ENCODE assay signal across 19 cellular contexts in genomic region chr9:4836676-4837075, GRCh38. TPM values are rescaled to one million over a fixed set of nuclear protein-coding genes. Genes with fewer than 3 reads are reported as not detected.
DNase-seq lines count a peak whose midpoint lies in the region; ATAC-seq, FAIRE-seq and TF ChIP-seq lines count a peak whose summit lies in the region.
"Had no signal": no experiment of that assay in that cellular context is flagged by ENCODE, and none has a peak within 500 bp of the region (broad histone marks: within the 10 kb centered on the region; RNA-seq: fewer than 3 reads in every experiment).

No MANE protein-coding gene starts in this region.

- TF ChIP-seq POLR2A in HepG2 (IDR thresholded peaks at IDR 0.05; ENCODE audit: insufficient read depth in 1 of 2, low read depth in 2 of 2, low read length in 2 of 2) (no peak), right lobe of liver (IDR thresholded peaks at IDR 0.05) (no peak)

- no peak for FAIRE-seq in HepG2 (lab: Jason Lieb, UNC)
- FAIRE-seq: urothelium cell line had no signal

- H3K36me3 Mint-ChIP-seq in nephron progenitor cell (ENCODE audit: low read depth): peaks cover 35% of the 10 kb centered on the region
- peaks cover 4 to 88% (median 37%) of the 10 kb centered on the region in 3 donors for H3K36me3 Mint-ChIP-seq in naive thymus-derived CD8-positive, alpha-beta T cell
- H3K36me3 Mint-ChIP-seq in CD4-positive, alpha-beta T cell (ENCODE audit: low read depth): peaks cover 67% of the 10 kb centered on the region

- no peak overlapping the region for H3K4me3 Mint-ChIP-seq in nephron progenitor cell
- H3K4me3 Mint-ChIP-seq in naive thymus-derived CD8-positive, alpha-beta T cell: no peak overlapping the region
- H3K4me3 Mint-ChIP-seq in CD4-positive, alpha-beta T cell: no peak overlapping the region
- H3K4me3 Mint-ChIP-seq: immature natural killer cell, neural crest cell had no signal

- TF ChIP-seq EP300 in HepG2 (IDR thresholded peaks at IDR 0.05; ENCODE audit: low read depth in 2 of 2, low read length in 2 of 2): no peak
- TF ChIP-seq EP300 in HepG2 (CRISPR knock-in tag; IDR thresholded peaks at IDR 0.05; ENCODE audit: borderline replicate concordance): no peak

- H3K27me3 Mint-ChIP-seq in nephron progenitor cell (ENCODE audit: low read depth, poor library complexity): no peaks in the 10 kb centered on the region
- no peaks in the 10 kb centered on the region for H3K27me3 Mint-ChIP-seq in naive thymus-derived CD8-positive, alpha-beta T cell
- no peaks in the 10 kb centered on the region for H3K27me3 Mint-ChIP-seq in CD4-positive, alpha-beta T cell

- H3K79me2 ChIP-seq in HepG2 (ENCODE audit: insufficient read depth, low read length): peaks cover 22% of the 10 kb centered on the region

- H3K27me3 ChIP-seq in HepG2 (ENCODE audit: control insufficient read depth in 1 of 2, insufficient read depth in 2 of 2, low read length in 2 of 2) (no peaks in the 10 kb centered on the region), right lobe of liver (no peaks in the 10 kb centered on the region), right cardiac atrium (ENCODE audit: control insufficient read depth, insufficient read depth) (no peaks in the 10 kb centered on the region)
- no peaks in the 10 kb centered on the region for H3K27me3 ChIP-seq in CD4-positive, alpha-beta T cell (ENCODE audit: control insufficient read depth, insufficient read depth, low read length)
- H3K27me3 ChIP-seq: adrenal gland, heart left ventricle had no signal

- H3K27ac ChIP-seq in HepG2 (ENCODE audit: extremely low read length, insufficient read depth, low read length): peak overlapping the region; percentile 75
- H3K27ac ChIP-seq in right lobe of liver: peak overlapping the region in 1 of 3 donors; percentile 95
- H3K27ac ChIP-seq in CD4-positive, alpha-beta T cell (ENCODE audit: low read depth, low read length): no peak overlapping the region
- H3K27ac ChIP-seq in right cardiac atrium (ENCODE audit: low read length): no peak overlapping the region
- H3K27ac ChIP-seq: adrenal gland, heart left ventricle had no signal

- no peak overlapping the region for H3K9ac ChIP-seq in HepG2 (ENCODE audit: insufficient read depth, low read depth, low read length)

- DNase-seq in HepG2 (ENCODE audit: low spot score) (no peak), right lobe of liver (no peak), astrocyte of the hippocampus (ENCODE audit: low read depth, low spot score) (peak; percentile 63), nephron progenitor cell (no peak), RKO (ENCODE audit: low spot score) (no peak), right cardiac atrium (no peak)
- no peak for DNase-seq in naive thymus-derived CD8-positive, alpha-beta T cell
- no peak for DNase-seq in CD4-positive, alpha-beta T cell
- DNase-seq: activated CD4-positive, CD25-positive, alpha-beta regulatory T cell treated with anti-CD3 and anti-CD28 coated beads, Interleukin-2, amount 50 U/mL, for 72 hours; adrenal gland; GDM1; heart left ventricle; immature natural killer cell; left ventricle myocardium superior; NCI-H1417; NCI-H524; stimulated activated CD4-positive, alpha-beta T cell treated with anti-CD3 and anti-CD28 coated beads, Interleukin-4, amount 100 ng/mL, for 4 hours had no signal

- H3K4me3 ChIP-seq in HepG2 (replicated peaks in 1 of 3; ENCODE audit: insufficient read depth in 1 of 3, low read depth in 2 of 3, low read length in 3 of 3) (no peak overlapping the region), right lobe of liver (no peak overlapping the region), right cardiac atrium (ENCODE audit: low read length) (no peak overlapping the region)
- H3K4me3 ChIP-seq: adrenal gland, heart left ventricle had no signal

- in situ Hi-C loops in HepG2 (cut with HindIII; ENCODE audit: extremely low pct_ligation_motif_present, low pct_unique_long_range_greater_than_20kb): no loop called here

- 93% methylated on average over 3 of the region's 3 CpGs for WGBS in HepG2 (ENCODE audit: low lambda C conversion rate)
- 96% methylated on average over 3 of the region's 3 CpGs for WGBS in right lobe of liver (ENCODE audit: insufficient coverage, low coverage, low lambda C conversion rate, missing lambda C conversion rate)
- 98% methylated on average over 3 of the region's 3 CpGs for WGBS in right cardiac atrium

- POLR2A ChIA-PET in HepG2 (lab: Yijun Ruan, JAX): interaction anchor here (1.2 to 4.7 kb wide), 2 partner anchors 15 to 96 kb away, joined by 3 to 30 read pairs; partner anchors contain the start of gene AK3
- POLR2A ChIA-PET in naive thymus-derived CD8-positive, alpha-beta T cell (lab: Charles Lee): no interaction called here
- POLR2A ChIA-PET in CD4-positive, alpha-beta T cell (lab: Charles Lee): no interaction called here

- intact Hi-C loops in HepG2 (cut with micrococcal nuclease; ENCODE audit: unreplicated experiment): no loop called here
- intact Hi-C loops in right lobe of liver (cut with DNase I): no loop called here
- intact Hi-C loops in CD4-positive, alpha-beta T cell (cut with DNase I, micrococcal nuclease): no loop called here
- intact Hi-C loops in right cardiac atrium (cut with DNase I): no loop called here

- CTCF ChIA-PET in HepG2 (lab: Yijun Ruan, JAX; ENCODE audit: low intra/inter-chr PET ratio, low total read pairs): no interaction called here
- CTCF ChIA-PET in CD4-positive, alpha-beta T cell (lab: Charles Lee): no interaction called here

- H3K9me3 Mint-ChIP-seq in nephron progenitor cell: no peaks in the 10 kb centered on the region
- no peaks in the 10 kb centered on the region for H3K9me3 Mint-ChIP-seq in naive thymus-derived CD8-positive, alpha-beta T cell
- no peaks in the 10 kb centered on the region for H3K9me3 Mint-ChIP-seq in CD4-positive, alpha-beta T cell
- H3K9me3 Mint-ChIP-seq: immature natural killer cell, neural crest cell had no signal

- H3K27ac Mint-ChIP-seq in nephron progenitor cell: peak overlapping the region; percentile 78
- peak overlapping the region in 2 of 10 donors; percentile 42 to 76 for H3K27ac Mint-ChIP-seq in naive thymus-derived CD8-positive, alpha-beta T cell
- H3K27ac Mint-ChIP-seq in CD4-positive, alpha-beta T cell: no peak overlapping the region
- H3K27ac Mint-ChIP-seq: immature natural killer cell had no signal

- H4K20me1 ChIP-seq in HepG2 (ENCODE audit: insufficient read depth, low read length): no peaks in the 10 kb centered on the region

- TF ChIP-seq RAD21 in HepG2 (CRISPR knock-in tag; IDR thresholded peaks at IDR 0.05): no peak

- H2AFZ ChIP-seq in HepG2 (ENCODE audit: low read length): no peak overlapping the region

- BruUV-seq in HepG2 (replicated peaks; lab: Mats Ljungman, UMichigan): no TSS peak

- H3K9me3 ChIP-seq in HepG2 (ENCODE audit: low read length) (no peaks in the 10 kb centered on the region), right lobe of liver (no peaks in the 10 kb centered on the region), right cardiac atrium (ENCODE audit: control insufficient read depth, low read length) (no peaks in the 10 kb centered on the region)
- no peaks in the 10 kb centered on the region for H3K9me3 ChIP-seq in CD4-positive, alpha-beta T cell (ENCODE audit: control insufficient read depth, low read length)
- H3K9me3 ChIP-seq: adrenal gland, heart left ventricle had no signal

- H3K4me1 ChIP-seq in HepG2 (ENCODE audit: insufficient read depth, low read length): peaks cover 100% of the 10 kb centered on the region
- H3K4me1 ChIP-seq in right lobe of liver: peaks cover 0 to 30% (median 13%) of the 10 kb centered on the region in 4 donors
- H3K4me1 ChIP-seq in right cardiac atrium (ENCODE audit: control insufficient read depth, insufficient read depth, low read length): peaks cover 5% of the 10 kb centered on the region

- peaks cover 27% of the 10 kb centered on the region for H3K4me1 Mint-ChIP-seq in nephron progenitor cell
- peaks cover 5 to 22% (median 14%) of the 10 kb centered on the region in 4 donors for H3K4me1 Mint-ChIP-seq in naive thymus-derived CD8-positive, alpha-beta T cell
- no peaks in the 10 kb centered on the region for H3K4me1 Mint-ChIP-seq in CD4-positive, alpha-beta T cell (ENCODE audit: low read depth)
- H3K4me1 Mint-ChIP-seq: immature natural killer cell, neural crest cell had no signal

- H3K36me3 ChIP-seq in HepG2 (replicated peaks in 1 of 2; ENCODE audit: control insufficient read depth in 1 of 2, insufficient read depth in 2 of 2, low read length in 2 of 2): peaks cover 1 to 6% of the 10 kb centered on the region in 2 experiments; a peak in 3 of 5 replicates
- H3K36me3 ChIP-seq in right lobe of liver: peaks cover 0 to 3% (median 0%) of the 10 kb centered on the region in 4 donors

- TF ChIP-seq CTCF in HepG2 (CRISPR knock-in tag; IDR thresholded peaks at IDR 0.05): no peak
- TF ChIP-seq CTCF in right lobe of liver (IDR thresholded peaks at IDR 0.05): no peak
- no peak for TF ChIP-seq CTCF in nephron progenitor cell (IDR thresholded peaks at IDR 0.05)
- TF ChIP-seq CTCF in CD4-positive, alpha-beta T cell (IDR thresholded peaks at IDR 0.05): no peak

- no peak for ATAC-seq in HepG2
- no peak for ATAC-seq in right lobe of liver
- no peak for ATAC-seq in naive thymus-derived CD8-positive, alpha-beta T cell
- no peak for ATAC-seq in CD4-positive, alpha-beta T cell (ENCODE audit: poor library complexity)
- no peak for ATAC-seq in right cardiac atrium

- H3K4me2 ChIP-seq in HepG2 (ENCODE audit: low read depth, low read length): no peak overlapping the region

RNA-seq across cellular contexts. Expression of gene RCL1, which starts 43.9 kb away (rescaled TPM):
- 31.6 and 33.9 TPM in 2 replicates for total RNA-seq in HepG2 (2016; rRNA removed; fragmentation: Illumina TruSeq; extraction: Trizol)
- total RNA-seq in HepG2 (2016; cell fraction: cytosol; rRNA removed; fragmentation: Illumina TruSeq; extraction: Trizol; ENCODE audit: low read depth): 47.2 and 49.8 TPM in 2 replicates
- 32.4 and 35.1 TPM in 2 replicates for total RNA-seq in HepG2 (2016; cell fraction: insoluble cytoplasmic fraction; rRNA removed; fragmentation: Illumina TruSeq; extraction: Trizol)
- total RNA-seq in HepG2 (2016; cell fraction: membrane; rRNA removed; fragmentation: Illumina TruSeq; extraction: Trizol): 31.7 and 32.8 TPM in 2 replicates
- total RNA-seq in HepG2 (2016; cell fraction: nucleus; rRNA removed; fragmentation: Illumina TruSeq; extraction: Trizol): 28.3 and 32.7 TPM in 2 replicates
- 22.3 and 25.9 TPM in 2 replicates for polyA plus RNA-seq in HepG2 (2011; rRNA removed)
- polyA plus RNA-seq in HepG2 (2011; cell fraction: cytosol; rRNA removed): 16.4 and 27.5 TPM in 2 replicates
- polyA plus RNA-seq in HepG2 (2011; cell fraction: nucleus; rRNA removed): 21.0 and 22.1 TPM in 2 replicates
- 18.3 and 18.7 TPM in 2 replicates for polyA plus RNA-seq in HepG2 (2012)
- polyA plus RNA-seq in HepG2 (2016; cell fraction: cytosol; fragmentation: Illumina TruSeq; extraction: Trizol; ENCODE audit: low read depth): 3.6 and 6.7 TPM in 2 replicates
- 32.9 and 39.4 TPM in 2 replicates for polyA plus RNA-seq in HepG2 (2016; cell fraction: insoluble cytoplasmic fraction; fragmentation: Illumina TruSeq; extraction: Trizol; ENCODE audit: low read depth)
- 8.3 and 8.4 TPM in 2 replicates for polyA plus RNA-seq in HepG2 (2016; cell fraction: membrane; fragmentation: Illumina TruSeq; extraction: Trizol; ENCODE audit: low read depth)
- 33.7 and 36.4 TPM in 2 replicates for polyA plus RNA-seq in HepG2 (2016; cell fraction: nucleus; fragmentation: Illumina TruSeq; extraction: Trizol; ENCODE audit: insufficient read depth, low read depth)
- polyA minus RNA-seq in HepG2 (2011; rRNA and poly(A)+ RNA removed; ENCODE audit: low replicate concordance): 32.3 and 35.4 TPM in 2 replicates
- polyA minus RNA-seq in HepG2 (2011; cell fraction: cytosol; rRNA and poly(A)+ RNA removed): 11.1 and 16.9 TPM in 2 replicates
- polyA minus RNA-seq in HepG2 (2011; cell fraction: nucleus; rRNA and poly(A)+ RNA removed): 66.7 and 69.2 TPM in 2 replicates
- total RNA-seq in right lobe of liver: 100 to 1,000 TPM in 1 of 6 experiments, 10 to 100 TPM in 5; 20.2 to 108 (median 63.4) TPM
- 10 to 100 TPM; 26.1 to 28.3 TPM for total RNA-seq in naive thymus-derived CD8-positive, alpha-beta T cell
- polyA plus RNA-seq in naive thymus-derived CD8-positive, alpha-beta T cell: 10 to 100 TPM; 18.7 to 22.2 (median 20.2) TPM
- total RNA-seq in CD4-positive, alpha-beta T cell: 10 to 100 TPM; 33.8 to 35.5 TPM
- 1 to 10 TPM; 6.1 to 8.1 (median 6.6) TPM for total RNA-seq in right cardiac atrium
- 4.8 TPM for polyA plus RNA-seq in right cardiac atrium
